In the genomic region with DNA sequence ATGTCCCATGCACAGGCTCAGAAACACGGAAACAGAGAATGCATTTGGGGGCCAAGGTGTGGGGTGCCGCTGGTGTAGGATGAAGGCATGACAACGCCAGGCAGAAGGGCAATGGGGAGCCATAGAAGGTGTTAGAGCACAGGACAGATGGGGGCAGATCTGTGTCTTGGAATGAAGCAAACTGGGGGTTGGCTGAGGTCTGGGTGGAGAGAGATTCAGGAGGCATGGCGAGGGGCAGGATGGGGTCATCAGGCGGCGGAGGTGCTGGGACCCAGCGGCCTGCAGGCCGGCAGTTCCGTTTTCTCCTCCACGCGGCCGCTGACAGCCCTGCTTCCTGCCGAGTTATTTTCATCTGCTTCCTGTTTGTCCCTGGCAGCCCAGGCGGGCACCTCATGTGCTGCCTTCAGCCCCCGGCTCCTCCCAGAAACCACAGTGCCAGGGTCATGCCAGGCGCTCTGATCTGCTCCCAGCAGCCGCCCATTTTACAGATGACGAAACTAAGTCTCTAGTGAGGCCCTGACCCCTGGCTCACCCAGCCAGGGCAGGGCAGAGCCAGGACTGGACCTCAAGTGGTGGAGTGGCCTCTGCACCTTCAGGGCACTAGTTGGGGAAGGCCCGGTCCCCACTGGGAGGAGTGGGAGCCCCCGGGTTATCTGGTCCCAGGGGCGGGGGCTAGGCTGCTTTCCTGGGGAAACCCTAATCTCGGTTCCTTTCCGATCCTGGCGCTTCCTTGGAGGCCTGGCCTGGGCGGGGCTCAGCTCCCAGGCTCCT, we compare ENCODE assay signal across 8 cellular contexts. TPM values are rescaled to one million over a fixed set of nuclear protein-coding genes. Genes with fewer than 3 reads are reported as not detected.
A peak's percentile ranks its signal among the peaks of the same experiment; 100 is the strongest.
DNase-seq lines count a peak whose midpoint lies in the region; ATAC-seq and TF ChIP-seq lines count a peak whose summit lies in the region.

No MANE protein-coding gene starts in this region.

- H3K4me1 Mint-ChIP-seq in naive B cell = peaks cover 42 to 57% (median 53%) of the 10 kb centered on the region in 3 donors

- H3K27ac Mint-ChIP-seq in naive B cell = peak overlapping the region; percentile 61 to 98 (median 96)

- H3K4me3 ChIP-seq in WERI-Rb-1 (ENCODE audit: low read depth, low read length) = no peak overlapping the region

- H3K36me3 ChIP-seq in WERI-Rb-1 = no peaks in the 10 kb centered on the region; the same call in none of the 2 replicates

- no peak overlapping the region for H3K27ac ChIP-seq in WERI-Rb-1

- H3K27me3 ChIP-seq in WERI-Rb-1 (ENCODE audit: insufficient read depth, low read depth, severe bottlenecking) = no peaks in the 10 kb centered on the region

- TF ChIP-seq CTCF in GM13977 (IDR thresholded peaks at IDR 0.05; ENCODE audit: extremely low read depth, insufficient read depth, missing control alignments) (no peak), WERI-Rb-1 (IDR thresholded peaks at IDR 0.05; ENCODE audit: low read depth, low read length) (no peak)

- peaks cover 6 to 22% of the 10 kb centered on the region in 2 donors for H3K36me3 Mint-ChIP-seq in naive B cell

- ATAC-seq in naive B cell (ENCODE audit: low read depth in 2 of 2) = peak; percentile 35 to 39
- no peak for ATAC-seq in HG02938 (IDR thresholded peaks at IDR 0.05; ENCODE audit: unreplicated experiment)
- ATAC-seq in HG03159 (IDR thresholded peaks at IDR 0.05; ENCODE audit: unreplicated experiment) = no peak

- peak; percentile 61 for DNase-seq in GM13977 (ENCODE audit: low spot score)
- peak; percentile 59 for DNase-seq in T follicular helper cell (ENCODE audit: low read depth)
- DNase-seq in central memory CD4-positive, alpha-beta T cell = peak; percentile 81
- DNase-seq in naive B cell = peak; percentile 78
- no peak for DNase-seq in NCI-H2081 treated with DMSO at 0.1 percent for 48 hours (lab: John Stamatoyannopoulos, UW)
- DNase-seq in WERI-Rb-1 = no peak

- no peaks in the 10 kb centered on the region for H3K27me3 Mint-ChIP-seq in naive B cell

- peak overlapping the region; percentile 81 to 98 (median 96) for H3K4me3 Mint-ChIP-seq in naive B cell

- H3K9me3 Mint-ChIP-seq in naive B cell = no peaks in the 10 kb centered on the region

- H3K9me3 ChIP-seq in WERI-Rb-1 (ENCODE audit: severe bottlenecking) = no peaks in the 10 kb centered on the region

- in situ Hi-C loops in GM13977 (cut with MboI; ENCODE audit: low pct_unique_long_range_greater_than_20kb, low sequenced_read_pairs, unreplicated experiment) = no loop called here

RNA-seq across cellular contexts. Expression of gene ARHGAP45, which starts 2.2 kb away (rescaled TPM):
- polyA plus RNA-seq in naive B cell (ENCODE audit: low read depth in 6 of 6) = 100 to 1,000 TPM; 181 to 432 (median 210) TPM

RNA-seq across cellular contexts. Expression of gene POLR2E, which starts 26.0 kb away (rescaled TPM):
- 100 to 1,000 TPM; 134 to 205 (median 174) TPM for polyA plus RNA-seq in naive B cell (ENCODE audit: low read depth in 6 of 6)

RNA-seq across cellular contexts. Expression of gene ABCA7, which starts 29.3 kb away (rescaled TPM):
- 10 to 100 TPM in 4 of 6 donors, 1 to 10 TPM in 2; 9.4 to 22.5 (median 11.1) TPM for polyA plus RNA-seq in naive B cell (ENCODE audit: low read depth in 6 of 6)

RNA-seq across cellular contexts. Expression of gene GPX4, which starts 34.6 kb away (rescaled TPM):
- polyA plus RNA-seq in naive B cell (ENCODE audit: low read depth in 6 of 6) = 100 to 1,000 TPM; 235 to 356 (median 314) TPM

RNA-seq across cellular contexts. Expression of gene CNN2, which starts 42.8 kb away (rescaled TPM):
- polyA plus RNA-seq in naive B cell (ENCODE audit: low read depth in 6 of 6) = 100 to 1,000 TPM; 408 to 648 (median 492) TPM

Comparison
In these comparisons a context has a peak if more than half of its experiments do, and no peak if none do; other contexts are left out.
1. DNase-seq: peak in GM13977 (single experiment), T follicular helper cell (single experiment), central memory CD4-positive, alpha-beta T cell (single experiment) and naive B cell (single experiment); none in NCI-H2081 treated with DMSO at 0.1 percent for 48 hours (single experiment) and WERI-Rb-1 (single experiment).
2. ATAC-seq: peak in naive B cell (2 of 2); none in HG02938 (single experiment) and HG03159 (single experiment).